Comparison of ENCODE assay signal across 20 cellular contexts in genomic region chr17:64110436-64111152, GRCh38. TPM values are rescaled to one million over a fixed set of nuclear protein-coding genes. Genes with fewer than 3 reads are reported as not detected.
DNase-seq lines count a peak whose midpoint lies in the region; ATAC-seq and TF ChIP-seq lines count a peak whose summit lies in the region.
"Had no signal": no experiment of that assay in that cellular context is flagged by ENCODE, and none has a peak within 500 bp of the region (broad histone marks: within the 10 kb centered on the region; RNA-seq: fewer than 3 reads in every experiment).

No MANE protein-coding gene starts in this region.

- H3K27ac Mint-ChIP-seq in chondrocyte (ENCODE audit: unreplicated experiment), result peak overlapping the region; percentile 71
- peak overlapping the region in 1 of 2 donors; percentile 76 for H3K27ac Mint-ChIP-seq in effector memory CD8-positive, alpha-beta T cell

- DNase-seq in left cardiac atrium (peak; percentile 30), heart left ventricle (no peak), RWPE2 (ENCODE audit: low spot score) (no peak), chondrocyte (ENCODE audit: low spot score) (no peak), stomach (no peak), Kasumi-1 (lab: John Stamatoyannopoulos, UW) (no peak)
- DNase-seq in effector memory CD8-positive, alpha-beta T cell, result no peak
- DNase-seq: activated CD4-positive, CD25-positive, alpha-beta regulatory T cell treated with anti-CD3 and anti-CD28 coated beads, Interleukin-2, amount 50 U/mL, for 72 hours; activated T-cell treated with anti-CD3 and anti-CD28 coated beads for 4 hours; central memory CD4-positive, alpha-beta T cell; left lung; NCI-H1417; NCI-H446 treated with DMSO at 0.1 percent for 48 hours; posterior cingulate gyrus; spleen; stimulated activated naive CD4-positive, alpha-beta T cell; upper lobe of right lung had no signal

- no peaks in the 10 kb centered on the region for H3K36me3 Mint-ChIP-seq in chondrocyte (ENCODE audit: low read depth)
- peaks cover 51% of the 10 kb centered on the region for H3K36me3 Mint-ChIP-seq in effector memory CD8-positive, alpha-beta T cell (ENCODE audit: insufficient read depth)

- no peak for TF ChIP-seq EP300 in stomach (IDR thresholded peaks at IDR 0.05)

- H3K4me3 Mint-ChIP-seq in chondrocyte (ENCODE audit: unreplicated experiment), result no peak overlapping the region
- no peak overlapping the region for H3K4me3 Mint-ChIP-seq in effector memory CD8-positive, alpha-beta T cell
- H3K4me3 Mint-ChIP-seq: IgD-negative memory B cell had no signal

- WGBS in heart left ventricle, 4 donors, result 69 to 80% (median 76%) methylated on average over 12 of the region's 12 CpGs
- WGBS in stomach, 5 donors, result 43 to 65% (median 50%) methylated on average over 12 of the region's 12 CpGs

- no peaks in the 10 kb centered on the region for H3K9me3 Mint-ChIP-seq in chondrocyte (ENCODE audit: low read depth)
- no peaks in the 10 kb centered on the region for H3K9me3 Mint-ChIP-seq in effector memory CD8-positive, alpha-beta T cell
- H3K9me3 Mint-ChIP-seq: IgD-negative memory B cell had no signal

- TF ChIP-seq POLR2A in heart left ventricle (IDR thresholded peaks at IDR 0.05) (no peak), stomach (IDR thresholded peaks at IDR 0.05) (no peak)

- H3K27me3 ChIP-seq in heart left ventricle, result no peaks in the 10 kb centered on the region
- no peaks in the 10 kb centered on the region for H3K27me3 ChIP-seq in RWPE2 (ENCODE audit: insufficient read depth, poor library complexity, severe bottlenecking)
- H3K27me3 ChIP-seq in stomach, result no peaks in the 10 kb centered on the region
- H3K27me3 ChIP-seq: left lung, spleen, upper lobe of right lung had no signal

- no peak overlapping the region for H3K27ac ChIP-seq in heart left ventricle
- peak overlapping the region; percentile 31 for H3K27ac ChIP-seq in RWPE2 (ENCODE audit: poor library complexity, severe bottlenecking)
- H3K27ac ChIP-seq in stomach, result peak overlapping the region in 4 of 5 donors; percentile 18 to 59 (median 45)
- H3K27ac ChIP-seq: left lung, upper lobe of right lung had no signal

- no peak for ATAC-seq in left cardiac atrium
- no peak for ATAC-seq in heart left ventricle
- no peak for ATAC-seq in RWPE2 (ENCODE audit: low read depth)
- no peak for ATAC-seq in effector memory CD8-positive, alpha-beta T cell (replicated peaks)
- ATAC-seq in HG03571 (IDR thresholded peaks at IDR 0.05; ENCODE audit: unreplicated experiment), result no peak
- ATAC-seq: left lung, upper lobe of right lung had no signal

- H3K27me3 Mint-ChIP-seq in chondrocyte (ENCODE audit: low read depth), result no peaks in the 10 kb centered on the region
- H3K27me3 Mint-ChIP-seq in effector memory CD8-positive, alpha-beta T cell, result no peaks in the 10 kb centered on the region
- H3K27me3 Mint-ChIP-seq: IgD-negative memory B cell had no signal

- H3K4me1 ChIP-seq in heart left ventricle (peaks cover 0 to 39% (median 3%) of the 10 kb centered on the region in 12 donors), RWPE2 (ENCODE audit: insufficient read depth, poor library complexity, severe bottlenecking) (peaks cover 36% of the 10 kb centered on the region), stomach (peaks cover 36 to 86% (median 60%) of the 10 kb centered on the region in 4 donors)

- TF ChIP-seq CTCF in heart left ventricle (IDR thresholded peaks at IDR 0.05) (no peak), RWPE2 (IDR thresholded peaks at IDR 0.05; ENCODE audit: poor library complexity, severe bottlenecking) (no peak), chondrocyte (IDR thresholded peaks at IDR 0.05) (no peak), stomach (IDR thresholded peaks at IDR 0.05) (no peak)

- H3K4me3 ChIP-seq in heart left ventricle (no peak overlapping the region), RWPE2 (ENCODE audit: severe bottlenecking) (no peak overlapping the region), stomach (no peak overlapping the region)
- H3K4me3 ChIP-seq: HAP-1, left lung, spleen, upper lobe of right lung had no signal

- no peaks in the 10 kb centered on the region for H3K9me3 ChIP-seq in heart left ventricle
- H3K9me3 ChIP-seq in RWPE2 (ENCODE audit: severe bottlenecking), result no peaks in the 10 kb centered on the region
- H3K9me3 ChIP-seq in stomach, result no peaks in the 10 kb centered on the region
- H3K9me3 ChIP-seq: HAP-1, left lung, spleen, upper lobe of right lung had no signal

- no peaks in the 10 kb centered on the region for H3K36me3 ChIP-seq in heart left ventricle
- H3K36me3 ChIP-seq in RWPE2 (ENCODE audit: low read depth), result no peaks in the 10 kb centered on the region
- no peaks in the 10 kb centered on the region for H3K36me3 ChIP-seq in stomach
- H3K36me3 ChIP-seq: HAP-1, left lung, spleen, upper lobe of right lung had no signal

- H3K4me1 Mint-ChIP-seq in chondrocyte (ENCODE audit: low read depth), result peaks cover 47% of the 10 kb centered on the region
- H3K4me1 Mint-ChIP-seq in effector memory CD8-positive, alpha-beta T cell (ENCODE audit: low read depth in 2 of 2), result peaks cover 54 to 59% of the 10 kb centered on the region in 2 donors

- intact Hi-C loops in left cardiac atrium (cut with DNase I) (loop anchor here in 1 of 2 donors (10.0 kb wide), 1 partner anchor 56 kb away; no protein-coding TSS in a partner anchor), heart left ventricle (cut with DNase I) (loop anchor here in 1 of 10 donors (5.0 kb wide), 1 partner anchor 73 kb away; no protein-coding TSS in a partner anchor), stomach (cut with DNase I; ENCODE audit: low total_unique reads) (no loop called here)

RNA-seq across cellular contexts. Expression of gene ERN1, which starts 19.4 kb away (rescaled TPM):
- total RNA-seq in left cardiac atrium (10 to 100 TPM; 11.4 to 15.4 TPM), heart left ventricle (10 to 100 TPM in 4 of 9 donors, 1 to 10 TPM in 5; 5.1 to 18.7 (median 9.1) TPM), chondrocyte (12.1 to 18.2 TPM (median 14.9 TPM) in 3 replicates), stomach (10 to 100 TPM; 23.7 to 76.4 (median 33.8) TPM)
- polyA plus RNA-seq in heart left ventricle (1 to 10 TPM; 1.5 to 4.7 TPM), stomach (1 to 10 TPM; 4.1 to 6.4 (median 6.1) TPM)

Comparison
In these comparisons a context has a peak if more than half of its experiments do, and no peak if none do; other contexts are left out.
1. H3K27ac ChIP-seq: peak in RWPE2 (single experiment) and stomach (4 of 5); none in heart left ventricle (0 of 12).